Comparison of ENCODE assay signal across 9 cellular contexts in genomic region chr20:58447733-58448391, GRCh38. TPM values are rescaled to one million over a fixed set of nuclear protein-coding genes. Genes with fewer than 3 reads are reported as not detected.
DNase-seq lines count a peak whose midpoint lies in the region; ATAC-seq and TF ChIP-seq lines count a peak whose summit lies in the region.
"Had no signal": no experiment of that assay in that cellular context is flagged by ENCODE, and none has a peak within 500 bp of the region (broad histone marks: within the 10 kb centered on the region; RNA-seq: fewer than 3 reads in every experiment).

No MANE protein-coding gene starts in this region.

- peak; percentile 51 for TF ChIP-seq RAD21 in Ishikawa (IDR thresholded peaks at IDR 0.05; ENCODE audit: low read depth)

- DNase-seq in DMS53 (lab: John Stamatoyannopoulos, UW), result peak; percentile 67
- DNase-seq in DMS53 treated with DMSO at 0.1 percent for 48 hours (lab: John Stamatoyannopoulos, UW; ENCODE audit: unreplicated experiment), result no peak
- peak; percentile 16 to 63 (median 48) for DNase-seq in T-cell
- peak; percentile 63 for DNase-seq in kidney tubule cell (ENCODE audit: low spot score)
- peak; percentile 5 for DNase-seq in stimulated activated CD8-positive, alpha-beta memory T cell treated with anti-CD3 and anti-CD28 coated beads, Interleukin-15, amount 100 ng/mL, for 1 hour (ENCODE audit: low read depth)

- H3K9me3 Mint-ChIP-seq in T-cell (no peaks in the 10 kb centered on the region), brain (no peaks in the 10 kb centered on the region)
- H3K9me3 Mint-ChIP-seq: dendritic cell treated with granulocyte-macrophage colony-stimulating factor and Interleukin-4, amounts not matched to agents 40 ng/mL and 50 ng/mL, for 4 days had no signal

- no peak for TF ChIP-seq EP300 in Ishikawa (IDR thresholded peaks at IDR 0.05; ENCODE audit: borderline replicate concordance)

- TF ChIP-seq CTCF in brain (conservative IDR thresholded peaks at IDR 0.05), result peak; percentile 51 to 66

- H3K27me3 Mint-ChIP-seq in T-cell, result no peaks in the 10 kb centered on the region
- no peaks in the 10 kb centered on the region for H3K27me3 Mint-ChIP-seq in brain
- H3K27me3 Mint-ChIP-seq: dendritic cell treated with granulocyte-macrophage colony-stimulating factor and Interleukin-4, amounts not matched to agents 40 ng/mL and 50 ng/mL, for 4 days had no signal

- no peak overlapping the region for H3K4me3 Mint-ChIP-seq in T-cell
- no peak overlapping the region for H3K4me3 Mint-ChIP-seq in brain
- H3K4me3 Mint-ChIP-seq: dendritic cell treated with granulocyte-macrophage colony-stimulating factor and Interleukin-4, amounts not matched to agents 40 ng/mL and 50 ng/mL, for 4 days had no signal

- H3K4me1 Mint-ChIP-seq in T-cell, result peaks cover 0 to 3% (median 0%) of the 10 kb centered on the region in 3 donors
- H3K4me1 Mint-ChIP-seq in brain, result peaks cover 49% of the 10 kb centered on the region

- ATAC-seq in T-cell (replicated peaks in 1 of 4) (peak; percentile 54 to 76 (median 63)), GM21526 (IDR thresholded peaks at IDR 0.05; ENCODE audit: low FRiP score, unreplicated experiment) (no peak)

- H3K36me3 Mint-ChIP-seq in T-cell (peaks cover 53% of the 10 kb centered on the region), brain (peaks cover 51% of the 10 kb centered on the region)

- H3K27ac Mint-ChIP-seq in T-cell, result no peak overlapping the region
- H3K27ac Mint-ChIP-seq in brain, result peak overlapping the region in 1 of 5 experiments; percentile 76
- H3K27ac Mint-ChIP-seq: dendritic cell treated with granulocyte-macrophage colony-stimulating factor and Interleukin-4, amounts not matched to agents 40 ng/mL and 50 ng/mL, for 4 days had no signal

- POLR2A ChIA-PET in T-cell (lab: Charles Lee), result interaction anchor here in 1 of 2 donors (0.5 to 0.6 kb wide), 3 partner anchors 27 to 1767 kb away, joined by 3 read pairs; partner anchors contain the start of gene VAPB

- CTCF ChIA-PET in T-cell (lab: Charles Lee), result interaction anchor here (0.6 to 1.6 kb wide), 6 partner anchors 12 to 249 kb away, joined by 3 to 7 read pairs (median 4); partner anchors contain the start of gene VAPB (in 1 of the 2)

TF ChIP-seq in Ishikawa, 13 proteins besides CTCF, POLR2A, EP300 and RAD21:
- no peak for TF ChIP-seq TAF1 (IDR thresholded peaks at IDR 0.05; ENCODE audit: low read depth)
- no peak for TF ChIP-seq FOXM1 (IDR thresholded peaks at IDR 0.05; ENCODE audit: borderline replicate concordance, low read depth)
- no peak for TF ChIP-seq MAX (IDR thresholded peaks at IDR 0.05)
- no peak for TF ChIP-seq ZBTB7A (IDR thresholded peaks at IDR 0.05; ENCODE audit: low read depth)
- TF ChIP-seq EGR1 (IDR thresholded peaks at IDR 0.05), result no peak
- no peak for TF ChIP-seq USF1 (IDR thresholded peaks at IDR 0.05)
- TF ChIP-seq TCF12 (IDR thresholded peaks at IDR 0.05; ENCODE audit: low read depth), result no peak
- TF ChIP-seq TEAD4 (IDR thresholded peaks at IDR 0.05), result no peak
- no peak for TF ChIP-seq CREB1 (IDR thresholded peaks at IDR 0.05; ENCODE audit: low read depth)
- TF ChIP-seq REST (IDR thresholded peaks at IDR 0.05; ENCODE audit: low read depth), result no peak
- TF ChIP-seq NFIC (IDR thresholded peaks at IDR 0.05), result no peak
- TF ChIP-seq CEBPB (IDR thresholded peaks at IDR 0.05), result no peak
- TF ChIP-seq YY1 (IDR thresholded peaks at IDR 0.05; ENCODE audit: low read depth), result no peak

RNA-seq across cellular contexts. Expression of gene VAPB, which starts 58.8 kb away (rescaled TPM):
- total RNA-seq in T-cell, result 10 to 100 TPM; 26.4 to 35.0 (median 30.8) TPM
- polyA plus RNA-seq in brain (ENCODE audit: insufficient read depth, low read depth, low replicate concordance), result 93.3 TPM
